In the genomic region with DNA sequence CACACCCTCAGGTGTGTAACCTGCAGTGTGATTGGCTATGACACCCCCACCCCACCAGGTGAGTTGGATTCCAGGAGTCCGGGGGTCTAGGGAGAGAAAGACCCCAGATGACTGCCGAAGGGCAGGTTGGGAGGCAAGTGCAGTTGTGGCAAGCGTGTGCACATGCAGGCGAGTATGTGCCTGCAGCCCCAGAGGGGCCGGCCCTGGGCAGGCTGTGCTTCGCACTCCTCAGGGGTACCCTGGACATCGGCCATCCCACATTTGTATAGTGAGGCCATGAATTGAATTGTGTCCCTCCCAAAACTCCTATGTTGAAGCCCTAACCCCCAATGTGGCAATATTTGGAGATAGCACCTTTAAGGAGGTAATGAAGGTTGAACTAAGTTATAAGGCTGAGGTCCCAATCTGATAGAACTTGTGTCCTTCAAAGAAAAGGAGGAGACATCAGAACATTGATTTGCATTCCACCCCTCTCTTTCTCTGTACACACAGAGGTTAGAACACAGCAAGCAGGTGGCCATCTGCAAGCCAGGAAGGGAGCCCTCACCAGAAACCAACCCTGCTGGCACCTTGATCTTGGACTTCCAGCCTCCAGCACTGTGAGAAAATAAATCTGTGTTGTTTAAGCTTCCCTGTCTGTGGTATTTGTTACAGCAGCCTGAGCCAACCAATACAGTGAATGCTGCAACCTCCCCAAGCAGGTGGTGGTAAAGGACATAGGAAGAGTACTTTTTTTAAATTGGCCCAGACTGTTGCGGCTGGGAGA, we compare ENCODE assay signal across 17 cellular contexts.
A peak's percentile ranks its signal among the peaks of the same experiment; 100 is the strongest.
DNase-seq lines count a peak whose midpoint lies in the region; ATAC-seq, FAIRE-seq and TF ChIP-seq lines count a peak whose summit lies in the region.
"Had no signal": no experiment of that assay in that cellular context is flagged by ENCODE, and none has a peak within 500 bp of the region (broad histone marks: within the 10 kb centered on the region; RNA-seq: fewer than 3 reads in every experiment).

No MANE protein-coding gene starts in this region.

- H2AFZ ChIP-seq in astrocyte (ENCODE audit: low read depth, low read length) (no peak overlapping the region), neuronal stem cell (ENCODE audit: low read length) (no peak overlapping the region)
- H2AFZ ChIP-seq: GM23338 had no signal

- no peak overlapping the region for H2BK12ac ChIP-seq in neuronal stem cell (ENCODE audit: low read length)

- H2BK15ac ChIP-seq in neuronal stem cell (ENCODE audit: low read length): peak overlapping the region; percentile 65

- H3K27ac ChIP-seq in HEK293 (ENCODE audit: extremely low read depth, low read depth, low read length) (no peak overlapping the region), astrocyte (ENCODE audit: low read depth, low read length) (no peak overlapping the region), neuronal stem cell (replicated peaks; ENCODE audit: low read length) (no peak overlapping the region)

- no CpG with 5 or more reads among the region's 8 CpGs for WGBS in neuronal stem cell (ENCODE audit: extremely low coverage in 2 of 2, insufficient read length in 2 of 2, insufficient replicate concordance in 1 of 2), 2 donors

- H2AK5ac ChIP-seq in neuronal stem cell (ENCODE audit: low read depth, low read length): no peak overlapping the region

- peaks cover 18% of the 10 kb centered on the region for H3K27me3 ChIP-seq in astrocyte (ENCODE audit: insufficient read depth, low read length)
- H3K27me3 ChIP-seq in neuronal stem cell (ENCODE audit: control insufficient read depth in 3 of 3, insufficient read depth in 3 of 3, low read depth in 1 of 3, low read length in 3 of 3): peaks cover 0 to 15% (median 0%) of the 10 kb centered on the region in 3 experiments

- H3K27me3 Mint-ChIP-seq in astrocyte (ENCODE audit: low read depth, unreplicated experiment) (peaks cover 63% of the 10 kb centered on the region), T-helper 17 cell (no peaks in the 10 kb centered on the region)

- H3K36me3 ChIP-seq in HEK293 (ENCODE audit: control insufficient read depth in 2 of 2, insufficient read depth in 1 of 2, low read length in 2 of 2): no peaks in the 10 kb centered on the region
- no peaks in the 10 kb centered on the region for H3K36me3 ChIP-seq in astrocyte (ENCODE audit: insufficient read depth, low read length)
- H3K36me3 ChIP-seq in neuronal stem cell (replicated peaks in 1 of 2; ENCODE audit: control insufficient read depth in 2 of 2, insufficient read depth in 2 of 2, low read length in 2 of 2): no peaks in the 10 kb centered on the region

- peak overlapping the region; percentile 53 for H3K18ac ChIP-seq in neuronal stem cell (ENCODE audit: low read length)

- H3K9me3 Mint-ChIP-seq in astrocyte (ENCODE audit: unreplicated experiment): peaks cover 3% of the 10 kb centered on the region
- H3K9me3 Mint-ChIP-seq: CD4-positive, alpha-beta memory T cell; GM23338; H9 had no signal

- H3K79me2 ChIP-seq in astrocyte (ENCODE audit: insufficient read depth, low read length): no peaks in the 10 kb centered on the region

- H3K27ac Mint-ChIP-seq in astrocyte (ENCODE audit: unreplicated experiment) (peak overlapping the region; percentile 63), T-helper 17 cell (no peak overlapping the region)
- H3K27ac Mint-ChIP-seq: GM23338, HFFc6 had no signal

- H3K4me1 Mint-ChIP-seq in astrocyte (ENCODE audit: low read depth, unreplicated experiment) (no peaks in the 10 kb centered on the region), T-helper 17 cell (no peaks in the 10 kb centered on the region)
- H3K4me1 Mint-ChIP-seq: CD4-positive, alpha-beta memory T cell had no signal

- no peaks in the 10 kb centered on the region for H3K79me1 ChIP-seq in neuronal stem cell (ENCODE audit: low read depth, low read length)

- H4K91ac ChIP-seq in neuronal stem cell (ENCODE audit: low read depth, low read length, poor library complexity): no peak overlapping the region

- H3K4me3 ChIP-seq in HEK293 (ENCODE audit: low read depth, low read length) (no peak overlapping the region), astrocyte (ENCODE audit: insufficient read depth, low read depth, low read length) (no peak overlapping the region), neuronal stem cell (ENCODE audit: low read length in 2 of 2) (no peak overlapping the region)
- H3K4me3 ChIP-seq: GM23338 had no signal

- no peak overlapping the region for H3K9ac ChIP-seq in astrocyte (ENCODE audit: low read length)
- H3K9ac ChIP-seq in neuronal stem cell (ENCODE audit: low read depth, low read length, poor library complexity): no peak overlapping the region

- peaks cover 7% of the 10 kb centered on the region; the same call in 1 of the 2 replicates for H3K4me1 ChIP-seq in HEK293 (ENCODE audit: control insufficient read depth, insufficient read depth, low read length)
- no peaks in the 10 kb centered on the region for H3K4me1 ChIP-seq in astrocyte (ENCODE audit: insufficient read depth, low read length)
- peaks cover 0 to 2% of the 10 kb centered on the region in 2 donors for H3K4me1 ChIP-seq in neuronal stem cell (ENCODE audit: control insufficient read depth in 2 of 2, insufficient read depth in 1 of 2, low read depth in 1 of 2, low read length in 2 of 2)

- H2BK120ac ChIP-seq in neuronal stem cell (ENCODE audit: low read depth, low read length): no peak overlapping the region

- no peak for ATAC-seq in T-helper 17 cell
- no peak for ATAC-seq in HG03196 (IDR thresholded peaks at IDR 0.05; ENCODE audit: unreplicated experiment)

- H3K14ac ChIP-seq in neuronal stem cell (ENCODE audit: low read length): peak overlapping the region; percentile 79

- CTCF ChIA-PET in HEK293 (lab: Yijun Ruan, JAX): interaction anchor here (0.7 kb wide), 1 partner anchor 368 kb away, joined by 5 read pairs; no protein-coding TSS in a partner anchor

- no peak overlapping the region for H3K4me2 ChIP-seq in astrocyte (ENCODE audit: low read length)
- no peak overlapping the region for H3K4me2 ChIP-seq in neuronal stem cell (ENCODE audit: insufficient read depth, low read length, poor library complexity, severe bottlenecking)
- H3K4me2 ChIP-seq: GM23338 had no signal

- H3K4me3 Mint-ChIP-seq in astrocyte (ENCODE audit: unreplicated experiment) (no peak overlapping the region), T-helper 17 cell (no peak overlapping the region)
- H3K4me3 Mint-ChIP-seq: CD4-positive, alpha-beta memory T cell; GM23338; H9; HFFc6 had no signal

- H3K23ac ChIP-seq in neuronal stem cell (ENCODE audit: low read depth, low read length, poor library complexity): no peak overlapping the region

- TF ChIP-seq CTCF in HEK293 (tag by site-specific recombination; IDR thresholded peaks at IDR 0.05) (no peak), astrocyte (IDR thresholded peaks at IDR 0.05; ENCODE audit: insufficient read depth, low read depth, low read length) (no peak)

- DNase-seq in astrocyte (ENCODE audit: low read depth) (no peak), neuronal stem cell (ENCODE audit: low spot score) (no peak), T-helper 17 cell (no peak), NCI-H2029 (lab: John Stamatoyannopoulos, UW) (no peak)
- DNase-seq: C1 segment of cervical spinal cord; Calu3; CD4-positive, alpha-beta memory T cell; COR-L47; DMS79 treated with DMSO at 0.1 percent for 48 hours; GF-D8; HFFc6 had no signal

- H3K36me3 Mint-ChIP-seq in astrocyte (ENCODE audit: low read depth, unreplicated experiment) (peaks cover 2% of the 10 kb centered on the region), T-helper 17 cell (ENCODE audit: low read depth) (no peaks in the 10 kb centered on the region)
- H3K36me3 Mint-ChIP-seq: CD4-positive, alpha-beta memory T cell had no signal

- no peak for FAIRE-seq in astrocyte (lab: Jason Lieb, UNC)
- FAIRE-seq: GM12891, GM18507 had no signal

- no peak overlapping the region for H4K8ac ChIP-seq in neuronal stem cell (ENCODE audit: low read depth, low read length)

- no peaks in the 10 kb centered on the region for H4K20me1 ChIP-seq in astrocyte (ENCODE audit: insufficient read depth, low read length)

- H3K9me3 ChIP-seq in HEK293 (ENCODE audit: control insufficient read depth, insufficient read depth, low read depth, low read length) (no peaks in the 10 kb centered on the region), astrocyte (ENCODE audit: insufficient read depth, low read depth, low read length) (no peaks in the 10 kb centered on the region), neuronal stem cell (replicated peaks in 1 of 2; ENCODE audit: control insufficient read depth in 2 of 2, insufficient read depth in 1 of 2, low read depth in 1 of 2, low read length in 2 of 2) (no peaks in the 10 kb centered on the region), T-helper 17 cell (ENCODE audit: control insufficient read depth, low read length, poor library complexity, severe bottlenecking) (no peaks in the 10 kb centered on the region)

- no peak overlapping the region for H3K4ac ChIP-seq in neuronal stem cell (ENCODE audit: low read length)

- POLR2A ChIA-PET in HEK293 (lab: Yijun Ruan, JAX): no interaction called here

- H2BK5ac ChIP-seq in neuronal stem cell (ENCODE audit: low read length): no peak overlapping the region

TF ChIP-seq in HEK293, 187 proteins besides CTCF, POLR2A, EP300 and RAD21:
- TF ChIP-seq, protein P1, sequence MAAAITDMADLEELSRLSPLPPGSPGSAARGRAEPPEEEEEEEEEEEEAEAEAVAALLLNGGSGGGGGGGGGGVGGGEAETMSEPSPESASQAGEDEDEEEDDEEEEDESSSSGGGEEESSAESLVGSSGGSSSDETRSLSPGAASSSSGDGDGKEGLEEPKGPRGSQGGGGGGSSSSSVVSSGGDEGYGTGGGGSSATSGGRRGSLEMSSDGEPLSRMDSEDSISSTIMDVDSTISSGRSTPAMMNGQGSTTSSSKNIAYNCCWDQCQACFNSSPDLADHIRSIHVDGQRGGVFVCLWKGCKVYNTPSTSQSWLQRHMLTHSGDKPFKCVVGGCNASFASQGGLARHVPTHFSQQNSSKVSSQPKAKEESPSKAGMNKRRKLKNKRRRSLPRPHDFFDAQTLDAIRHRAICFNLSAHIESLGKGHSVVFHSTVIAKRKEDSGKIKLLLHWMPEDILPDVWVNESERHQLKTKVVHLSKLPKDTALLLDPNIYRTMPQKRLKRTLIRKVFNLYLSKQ (tag by site-specific recombination; IDR thresholded peaks at IDR 0.05; ENCODE audit: borderline replicate concordance): no peak
- TF ChIP-seq ZNF548 (tag by site-specific recombination; IDR thresholded peaks at IDR 0.05): peak; percentile 94
